Comparison of ENCODE assay signal across 8 cellular contexts in genomic region chr19:51702754-51703654, GRCh38. TPM values are rescaled to one million over a fixed set of nuclear protein-coding genes. Genes with fewer than 3 reads are reported as not detected.
A peak's percentile ranks its signal among the peaks of the same experiment; 100 is the strongest.
DNase-seq lines count a peak whose midpoint lies in the region; ATAC-seq, FAIRE-seq and TF ChIP-seq lines count a peak whose summit lies in the region.

No MANE protein-coding gene starts in this region.

- no peak overlapping the region for H2BK120ac ChIP-seq in H1 (replicated peaks; ENCODE audit: low read depth, low read length)

- no peak overlapping the region for H3K4ac ChIP-seq in H1 (replicated peaks; ENCODE audit: insufficient read length, low read depth, low read length)

- peak overlapping the region; percentile 53 for H4K8ac ChIP-seq in H1 (ENCODE audit: extremely low read depth, insufficient read depth, low read length)

- TF ChIP-seq CTCF in A673 (conservative IDR thresholded peaks at IDR 0.05; ENCODE audit: low read depth, low read length) (no peak), H1 (IDR thresholded peaks at IDR 0.05; ENCODE audit: control extremely low read depth in 1 of 3, insufficient read depth in 1 of 3, low read depth in 1 of 3, low read length in 3 of 3) (no peak), foreskin fibroblast (IDR thresholded peaks at IDR 0.05; ENCODE audit: low read depth, low read length) (no peak)

- BruUV-seq in A673 (replicated peaks; lab: Mats Ljungman, UMichigan) = no TSS peak

- no peaks in the 10 kb centered on the region for H3K79me1 ChIP-seq in H1 (ENCODE audit: low read depth, low read length)

- TF ChIP-seq RAD21 in H1 (IDR thresholded peaks at IDR 0.05 in 1 of 2, conservative IDR thresholded peaks at IDR 0.05 in 1 of 2; ENCODE audit: low read depth in 2 of 2, low read length in 2 of 2) = no peak

- H3K27me3 ChIP-seq in A673 (replicated peaks; ENCODE audit: insufficient read depth, low read depth, low read length, poor library complexity) (no peaks in the 10 kb centered on the region), H1 (replicated peaks in 1 of 4; ENCODE audit: control insufficient read depth in 3 of 4, extremely low read depth in 1 of 4, insufficient read depth in 3 of 4, low read length in 3 of 4) (no peaks in the 10 kb centered on the region), muscle layer of duodenum (ENCODE audit: low read depth, low read length) (no peaks in the 10 kb centered on the region)

- H3K14ac ChIP-seq in H1 (ENCODE audit: insufficient read length) = no peak overlapping the region

- 2% methylated on average over 46 of the region's 48 CpGs; no CpG with 5 or more reads in 1 of the 2 experiments for WGBS in H1 (ENCODE audit: extremely low coverage in 1 of 2, insufficient coverage in 1 of 2, insufficient read length in 1 of 2, insufficient replicate concordance in 2 of 2, low coverage in 1 of 2, low lambda C conversion rate in 2 of 2, missing lambda C conversion rate in 1 of 2), 2 experiments

- DNase-seq in A673 (ENCODE audit: low spot score) (no peak), NCI-H774 (lab: John Stamatoyannopoulos, UW) (peak; percentile 50), H1 (ENCODE audit: low read depth in 1 of 2, low spot score in 2 of 2) (peak; percentile 56 to 81), NCI-H524 treated with DMSO at 0.1 percent for 48 hours (lab: John Stamatoyannopoulos, UW) (no peak), foreskin fibroblast (no peak)

- intact Hi-C loops in A673 (cut with micrococcal nuclease; ENCODE audit: unreplicated experiment) = no loop called here

- peaks cover 45% of the 10 kb centered on the region for H3K36me3 ChIP-seq in A673 (ENCODE audit: insufficient read depth, low read length, poor library complexity, severe bottlenecking)
- no peaks in the 10 kb centered on the region for H3K36me3 ChIP-seq in H1 (ENCODE audit: control insufficient read depth in 2 of 4, insufficient read depth in 4 of 4, low read length in 3 of 4)
- peaks cover 16 to 26% of the 10 kb centered on the region in 2 donors for H3K36me3 ChIP-seq in muscle layer of duodenum (ENCODE audit: control insufficient read depth in 1 of 2, insufficient read depth in 2 of 2, low read length in 2 of 2)

- H2AK5ac ChIP-seq in H1 (ENCODE audit: low read depth, low read length) = no peak overlapping the region

- no peak overlapping the region for H2BK15ac ChIP-seq in H1 (ENCODE audit: low read length)

- no peak for TF ChIP-seq EP300 in H1 (IDR thresholded peaks at IDR 0.05; ENCODE audit: borderline replicate concordance in 1 of 2, low read depth in 2 of 2, low read length in 2 of 2)

- no peak overlapping the region for H4K91ac ChIP-seq in H1 (replicated peaks; ENCODE audit: insufficient read length, low read length)

- H2BK12ac ChIP-seq in H1 (ENCODE audit: low read depth, low read length) = peak overlapping the region; percentile 96; the same call in 1 of the 2 replicates

- peak overlapping the region in 3 of 4 experiments; percentile 38 to 77 (median 42); a peak in 4 of 7 replicates for H3K9ac ChIP-seq in H1 (replicated peaks in 1 of 4; ENCODE audit: extremely low read depth in 1 of 4, low read depth in 3 of 4, low read length in 3 of 4)

- no peak overlapping the region for H3K23ac ChIP-seq in H1 (ENCODE audit: insufficient read length)

- no peaks in the 10 kb centered on the region for H4K20me1 ChIP-seq in H1 (replicated peaks in 1 of 2; ENCODE audit: control insufficient read depth in 1 of 2, insufficient read depth in 2 of 2, low read length in 2 of 2)

- peaks cover 6% of the 10 kb centered on the region for H3K4me1 ChIP-seq in A673 (ENCODE audit: insufficient read depth, low read length, poor library complexity, severe bottlenecking)
- H3K4me1 ChIP-seq in H1 (replicated peaks in 1 of 4; ENCODE audit: control insufficient read depth in 3 of 4, insufficient read depth in 4 of 4, low read length in 3 of 4) = peaks cover 0 to 11% (median 5%) of the 10 kb centered on the region in 4 experiments; a peak in 6 of 7 replicates
- peaks cover 7 to 26% of the 10 kb centered on the region in 2 donors for H3K4me1 ChIP-seq in muscle layer of duodenum (ENCODE audit: control insufficient read depth in 1 of 2, insufficient read depth in 2 of 2, low read length in 2 of 2)

- H3K18ac ChIP-seq in H1 (ENCODE audit: extremely low read depth, low read length) = no peak overlapping the region

- FAIRE-seq in H1 (lab: Jason Lieb, UNC) = no peak

- H2BK5ac ChIP-seq in H1 (ENCODE audit: low read depth, low read length) = peak overlapping the region; percentile 91; the same call in 1 of the 2 replicates

- no peaks in the 10 kb centered on the region for H3K79me2 ChIP-seq in H1 (ENCODE audit: control insufficient read depth in 1 of 2, insufficient read depth in 2 of 2, low read length in 2 of 2)

- POLR2A ChIA-PET in A673 (lab: Charles Lee; ENCODE audit: low non-redundant PET) = interaction anchor here (0.6 kb wide), 1 partner anchor 15 kb away, joined by 5 read pairs; no protein-coding TSS in a partner anchor
- POLR2A ChIA-PET in H1 (lab: Charles Lee; ENCODE audit: partially characterized antibody) = interaction anchor here (0.7 to 4.0 kb wide), 7 partner anchors 8 to 75 kb away, joined by 3 to 28 read pairs (median 3); no protein-coding TSS in a partner anchor

- H3K9me3 ChIP-seq in A673 (ENCODE audit: low read depth, low read length, poor library complexity, severe bottlenecking) = no peaks in the 10 kb centered on the region
- no peaks in the 10 kb centered on the region for H3K9me3 ChIP-seq in H1 (ENCODE audit: insufficient read depth in 2 of 2, low read depth in 1 of 2, low read length in 1 of 2)
- H3K9me3 ChIP-seq in muscle layer of duodenum (ENCODE audit: control insufficient read depth in 1 of 2, low read length in 2 of 2) = no peaks in the 10 kb centered on the region

- no peak overlapping the region for H4K5ac ChIP-seq in H1 (ENCODE audit: insufficient read length, low read depth, low read length)

- no peak for TF ChIP-seq POLR2A in H1 (IDR thresholded peaks at IDR 0.05; ENCODE audit: control extremely low read depth in 1 of 2, low read depth in 2 of 2, low read length in 2 of 2)

- CTCF ChIA-PET in A673 (lab: Charles Lee) = interaction anchor here (1.8 kb wide), 1 partner anchor 14 kb away, joined by 12 read pairs; no protein-coding TSS in a partner anchor
- CTCF ChIA-PET in H1 (lab: Charles Lee; ENCODE audit: partially characterized antibody) = interaction anchor here (0.6 to 2.4 kb wide), 10 partner anchors 9 to 75 kb away, joined by 3 to 9 read pairs (median 4); partner anchors contain the start of genes HAS1 and SPACA6

- peak overlapping the region; percentile 90 to 96 for H3K4me2 ChIP-seq in H1 (ENCODE audit: insufficient read depth in 1 of 2, low read depth in 2 of 2, low read length in 2 of 2)

- peak overlapping the region; percentile 98 for H3K27ac ChIP-seq in A673 (ENCODE audit: low read depth, low read length, poor library complexity, severe bottlenecking)
- peak overlapping the region; percentile 64; the same call in 1 of the 2 replicates for H3K27ac ChIP-seq in H1 (ENCODE audit: low read depth, low read length)
- no peak overlapping the region for H3K27ac ChIP-seq in muscle layer of duodenum (ENCODE audit: low read length)

- H3K56ac ChIP-seq in H1 (replicated peaks; ENCODE audit: insufficient read length, low read depth, low read length) = no peak overlapping the region

- H3K4me3 ChIP-seq in A673 (ENCODE audit: low read depth, low read length, poor library complexity, severe bottlenecking) = no peak overlapping the region
- H3K4me3 ChIP-seq in H1 (ENCODE audit: extremely low read depth in 1 of 4, insufficient read depth in 2 of 4, low read depth in 3 of 4, low read length in 4 of 4) = peak overlapping the region; percentile 69 to 75 (median 70)
- H3K4me3 ChIP-seq in muscle layer of duodenum (ENCODE audit: low read depth in 1 of 2, low read length in 2 of 2) = peak overlapping the region; percentile 11 to 70
- H3K4me3 ChIP-seq in foreskin fibroblast (ENCODE audit: low read depth in 1 of 2, low read length in 2 of 2) = no peak overlapping the region

- peak overlapping the region; percentile 93 for H2AFZ ChIP-seq in H1 (ENCODE audit: low read length)

- H2BK20ac ChIP-seq in H1 (ENCODE audit: low read length) = no peak overlapping the region

- H3K23me2 ChIP-seq in H1 (ENCODE audit: low read depth, low read length) = peaks cover 20% of the 10 kb centered on the region

- no peak for ATAC-seq in HG02973 (IDR thresholded peaks at IDR 0.05; ENCODE audit: unreplicated experiment)
- ATAC-seq in HG03565 (IDR thresholded peaks at IDR 0.05; ENCODE audit: unreplicated experiment) = no peak

RNA-seq across cellular contexts. Expression of gene SPACA6, which starts 9.9 kb away (rescaled TPM):
- total RNA-seq in A673 (2021) = 28.4 and 28.6 TPM in 2 replicates
- 4.1 and 7.5 TPM in 2 replicates for total RNA-seq in H1 (2021; fragmentation: NEBNext Ultra II Directional; extraction: Animal tissue kit (Norgen Biotek cat#: 25700))
- polyA plus RNA-seq in H1 (2011; rRNA removed) = 7.1 and 9.7 TPM in 2 replicates
- polyA plus RNA-seq in H1 (2011; cell fraction: cytosol; rRNA removed) = 8.5 TPM
- 23.1 TPM for polyA plus RNA-seq in H1 (2011; cell fraction: nucleus; rRNA removed)
- 6.3 to 8.0 TPM (median 7.3 TPM) in 4 replicates for polyA plus RNA-seq in H1 (2012, experiment 1 of 2)
- polyA plus RNA-seq in H1 (2012, experiment 2 of 2) = 6.1 TPM
- 4.7 TPM for polyA plus RNA-seq in H1 (2013, experiment 1 of 2)
- polyA plus RNA-seq in H1 (2013, experiment 2 of 2) = 4.4 TPM
- polyA minus RNA-seq in H1 (2011; rRNA and poly(A)+ RNA removed) = 1.3 and 2.3 TPM in 2 replicates
- 1.4 TPM for polyA minus RNA-seq in H1 (2011; cell fraction: cytosol; rRNA and poly(A)+ RNA removed)
- polyA minus RNA-seq in H1 (2011; cell fraction: nucleus; rRNA and poly(A)+ RNA removed) = 7.4 TPM

RNA-seq across cellular contexts. Expression of gene HAS1, which starts 20.8 kb away (rescaled TPM):
- total RNA-seq in A673 (2021) = not detected in 2 replicates
- 0.19 TPM in 1 of 2 replicates, not detected in the other for total RNA-seq in H1 (2021; fragmentation: NEBNext Ultra II Directional; extraction: Animal tissue kit (Norgen Biotek cat#: 25700))
- 1.5 and 1.9 TPM in 2 replicates for polyA plus RNA-seq in H1 (2011; rRNA removed)
- 1.2 TPM for polyA plus RNA-seq in H1 (2011; cell fraction: cytosol; rRNA removed)
- 1.6 TPM for polyA plus RNA-seq in H1 (2011; cell fraction: nucleus; rRNA removed)
- 0.76 to 1.2 TPM (median 1.00 TPM) in 4 replicates for polyA plus RNA-seq in H1 (2012, experiment 1 of 2)
- polyA plus RNA-seq in H1 (2012, experiment 2 of 2) = 1.2 TPM
- polyA plus RNA-seq in H1 (2013, experiment 1 of 2) = 0.51 TPM
- 0.28 TPM for polyA plus RNA-seq in H1 (2013, experiment 2 of 2)
- 0.19 and 0.32 TPM in 2 replicates for polyA minus RNA-seq in H1 (2011; rRNA and poly(A)+ RNA removed)
- polyA minus RNA-seq in H1 (2011; cell fraction: cytosol; rRNA and poly(A)+ RNA removed) = not detected
- 1.5 TPM for polyA minus RNA-seq in H1 (2011; cell fraction: nucleus; rRNA and poly(A)+ RNA removed)

RNA-seq across cellular contexts. Expression of gene FPR1, which starts 48.7 kb away (rescaled TPM):
- total RNA-seq in A673 (2021) = not detected in 2 replicates
- not detected in 2 replicates for total RNA-seq in H1 (2021; fragmentation: NEBNext Ultra II Directional; extraction: Animal tissue kit (Norgen Biotek cat#: 25700))
- 0.11 TPM in 1 of 2 replicates, not detected in the other for polyA plus RNA-seq in H1 (2011; rRNA removed)
- polyA plus RNA-seq in H1 (2011; cell fraction: cytosol; rRNA removed) = not detected
- not detected for polyA plus RNA-seq in H1 (2011; cell fraction: nucleus; rRNA removed)
- polyA plus RNA-seq in H1 (2012, experiment 1 of 2) = not detected in 4 replicates
- polyA plus RNA-seq in H1 (2012, experiment 2 of 2) = not detected
- polyA plus RNA-seq in H1 (2013, experiment 1 of 2) = not detected
- polyA plus RNA-seq in H1 (2013, experiment 2 of 2) = not detected
- polyA minus RNA-seq in H1 (2011; rRNA and poly(A)+ RNA removed) = not detected in 2 replicates
- polyA minus RNA-seq in H1 (2011; cell fraction: cytosol; rRNA and poly(A)+ RNA removed) = not detected
- polyA minus RNA-seq in H1 (2011; cell fraction: nucleus; rRNA and poly(A)+ RNA removed) = not detected

RNA-seq across cellular contexts. Expression of gene SIGLEC14, which starts 56.4 kb away (rescaled TPM):
- not detected in 2 replicates for total RNA-seq in A673 (2021)
- not detected in 2 replicates for total RNA-seq in H1 (2021; fragmentation: NEBNext Ultra II Directional; extraction: Animal tissue kit (Norgen Biotek cat#: 25700))
- polyA plus RNA-seq in H1 (2011; rRNA removed) = not detected in 2 replicates
- polyA plus RNA-seq in H1 (2011; cell fraction: cytosol; rRNA removed) = not detected
- not detected for polyA plus RNA-seq in H1 (2011; cell fraction: nucleus; rRNA removed)
- 0.08 TPM in 1 of 4 replicates, not detected in the others for polyA plus RNA-seq in H1 (2012, experiment 1 of 2)
- not detected for polyA plus RNA-seq in H1 (2012, experiment 2 of 2)
- polyA plus RNA-seq in H1 (2013, experiment 1 of 2) = not detected
- 0.04 TPM for polyA plus RNA-seq in H1 (2013, experiment 2 of 2)
- polyA minus RNA-seq in H1 (2011; rRNA and poly(A)+ RNA removed) = not detected in 2 replicates
- not detected for polyA minus RNA-seq in H1 (2011; cell fraction: cytosol; rRNA and poly(A)+ RNA removed)
- not detected for polyA minus RNA-seq in H1 (2011; cell fraction: nucleus; rRNA and poly(A)+ RNA removed)

RNA-seq across cellular contexts. Expression of gene FPR2, which starts 58.0 kb away (rescaled TPM):
- total RNA-seq in A673 (2021) = not detected in 2 replicates
- total RNA-seq in H1 (2021; fragmentation: NEBNext Ultra II Directional; extraction: Animal tissue kit (Norgen Biotek cat#: 25700)) = not detected in 2 replicates
- polyA plus RNA-seq in H1 (2011; rRNA removed) = 0.05 and 0.17 TPM in 2 replicates
- 0.10 TPM for polyA plus RNA-seq in H1 (2011; cell fraction: cytosol; rRNA removed)
- 0.26 TPM for polyA plus RNA-seq in H1 (2011; cell fraction: nucleus; rRNA removed)
- 0.24 to 0.52 TPM in 2 of 4 replicates, not detected in the others for polyA plus RNA-seq in H1 (2012, experiment 1 of 2)
- not detected for polyA plus RNA-seq in H1 (2012, experiment 2 of 2)
- polyA plus RNA-seq in H1 (2013, experiment 1 of 2) = 0.49 TPM
- polyA plus RNA-seq in H1 (2013, experiment 2 of 2) = 0.53 TPM
- polyA minus RNA-seq in H1 (2011; rRNA and poly(A)+ RNA removed) = 0.63 and 0.71 TPM in 2 replicates
- not detected for polyA minus RNA-seq in H1 (2011; cell fraction: cytosol; rRNA and poly(A)+ RNA removed)
- not detected for polyA minus RNA-seq in H1 (2011; cell fraction: nucleus; rRNA and poly(A)+ RNA removed)

Comparison
In these comparisons a context has a peak if more than half of its experiments do, and no peak if none do; other contexts are left out.
1. DNase-seq: peak in NCI-H774 (single experiment) and H1 (2 of 2); none in A673 (single experiment), NCI-H524 treated with DMSO at 0.1 percent for 48 hours (single experiment) and foreskin fibroblast (0 of 2).
2. H3K4me3 ChIP-seq: peak in H1 (4 of 4) and muscle layer of duodenum (2 of 2); none in A673 (single experiment) and foreskin fibroblast (0 of 2).